1 cellular context compared by ENCODE assay signal in genomic region chr22:40709752-40710413, GRCh38.
TF ChIP-seq lines count a peak whose summit lies in the region.

No MANE protein-coding gene starts in this region.

TF ChIP-seq in K562, 482 proteins besides CTCF, POLR2A, EP300 and RAD21 (continued from another document and continues in another):
- TF ChIP-seq CEBPZ (IDR thresholded peaks at IDR 0.05; ENCODE audit: borderline replicate concordance, low read depth, low read length) (no peak), MIER1 (IDR thresholded peaks at IDR 0.05; ENCODE audit: low read depth) (no peak), HOMEZ (CRISPR knock-in tag; IDR thresholded peaks at IDR 0.05) (no peak), GABPA (tag; conservative IDR thresholded peaks at IDR 0.05; ENCODE audit: low read depth) (no peak), CREBBP (IDR thresholded peaks at IDR 0.05; ENCODE audit: low read depth, low read length) (no peak), CBFA2T2 (conservative IDR thresholded peaks at IDR 0.05) (peak; percentile 38; the same call in 1 of the 2 replicates), SRF (CRISPR knock-in tag; IDR thresholded peaks at IDR 0.05) (no peak), HNRNPUL1 (IDR thresholded peaks at IDR 0.05; ENCODE audit: low read length) (no peak), SOX6 (IDR thresholded peaks at IDR 0.05) (peak; percentile 39; the same call in 1 of the 2 replicates), NFXL1 (CRISPR knock-in tag; IDR thresholded peaks at IDR 0.05) (no peak), ZNF639 (CRISPR knock-in tag; conservative IDR thresholded peaks at IDR 0.05 in 1 of 2, IDR thresholded peaks at IDR 0.05 in 1 of 2) (peak in 1 of 2 experiments; percentile 24; a peak in 1 of 4 replicates), ATF7 (IDR thresholded peaks at IDR 0.05) (peak; percentile 55; the same call in 1 of the 2 replicates), SLC30A9 (CRISPR knock-in tag; IDR thresholded peaks at IDR 0.05) (no peak), DNMT1 (IDR thresholded peaks at IDR 0.05) (no peak), RHOXF2B (CRISPR knock-in tag; conservative IDR thresholded peaks at IDR 0.05) (no peak), TAF7 (tag; IDR thresholded peaks at IDR 0.05) (no peak), REST (CRISPR knock-in tag; IDR thresholded peaks at IDR 0.05; ENCODE audit: low read depth) (no peak), ILF3 (IDR thresholded peaks at IDR 0.05; ENCODE audit: borderline replicate concordance) (no peak), MAFG (tag; conservative IDR thresholded peaks at IDR 0.05) (no peak; the same call in 1 of the 2 replicates), MITF (IDR thresholded peaks at IDR 0.05) (no peak), ZNF696 (CRISPR knock-in tag; conservative IDR thresholded peaks at IDR 0.05) (no peak), CBFB (CRISPR knock-in tag; IDR thresholded peaks at IDR 0.05) (no peak), CBX8 (IDR thresholded peaks at IDR 0.05; ENCODE audit: borderline replicate concordance, extremely low read depth, low read depth, low read length, poor library complexity, severe bottlenecking) (no peak), ZFX (CRISPR knock-in tag; IDR thresholded peaks at IDR 0.05) (peak; percentile 58; the same call in 1 of the 2 replicates), TEAD4 (IDR thresholded peaks at IDR 0.05; ENCODE audit: low read length) (0 out of 2 replicates have a peak, but pooled peaks have one; percentile 37), TEAD4 (CRISPR knock-in tag; IDR thresholded peaks at IDR 0.05; ENCODE audit: borderline replicate concordance) (no peak), JUND (IDR thresholded peaks at IDR 0.05; ENCODE audit: borderline replicate concordance, low read depth, low read length) (peak; percentile 52; the same call in 1 of the 2 replicates), JUND (tag; IDR thresholded peaks at IDR 0.05; ENCODE audit: borderline replicate concordance, low read depth, low read length) (peak; percentile 66; the same call in 1 of the 3 replicates), ZNF717 (CRISPR knock-in tag; IDR thresholded peaks at IDR 0.05) (no peak), MBD2 (IDR thresholded peaks at IDR 0.05; ENCODE audit: borderline replicate concordance, low read depth) (no peak), BCOR (IDR thresholded peaks at IDR 0.05) (0 out of 2 replicates have a peak, but pooled peaks have one; percentile 8), ZBTB11 (CRISPR knock-in tag; IDR thresholded peaks at IDR 0.05) (peak in 1 of 3 experiments; percentile 61; a peak in 2 of 6 replicates), ARNT (IDR thresholded peaks at IDR 0.05) (peak in 1 of 2 experiments; percentile 81; a peak in 1 of 4 replicates), ZNF583 (CRISPR knock-in tag; IDR thresholded peaks at IDR 0.05) (no peak), RBM34 (IDR thresholded peaks at IDR 0.05; ENCODE audit: borderline replicate concordance, insufficient read depth, low read length) (no peak), E2F8 (IDR thresholded peaks at IDR 0.05; ENCODE audit: low read depth, partially characterized antibody) (no peak), ZNF764 (CRISPR knock-in tag; IDR thresholded peaks at IDR 0.05; ENCODE audit: low read depth) (no peak), CCAR2 (IDR thresholded peaks at IDR 0.05; ENCODE audit: low read depth, low read length) (no peak), ZNF707 (CRISPR knock-in tag; conservative IDR thresholded peaks at IDR 0.05) (no peak), LEF1 (IDR thresholded peaks at IDR 0.05) (peak; percentile 56; the same call in 1 of the 2 replicates), PHF20 (IDR thresholded peaks at IDR 0.05; ENCODE audit: partially characterized antibody) (no peak), ZNF511 (CRISPR knock-in tag; IDR thresholded peaks at IDR 0.05) (no peak), RBFOX2 (IDR thresholded peaks at IDR 0.05; ENCODE audit: low read depth, low read length) (no peak), U2AF1 (optimal IDR thresholded peaks at IDR 0.05; ENCODE audit: low read depth, low read length) (no peak), HMGXB4 (CRISPR knock-in tag; IDR thresholded peaks at IDR 0.05) (no peak)
